ENCODE assay signal across 15 cellular contexts in the genomic region with DNA sequence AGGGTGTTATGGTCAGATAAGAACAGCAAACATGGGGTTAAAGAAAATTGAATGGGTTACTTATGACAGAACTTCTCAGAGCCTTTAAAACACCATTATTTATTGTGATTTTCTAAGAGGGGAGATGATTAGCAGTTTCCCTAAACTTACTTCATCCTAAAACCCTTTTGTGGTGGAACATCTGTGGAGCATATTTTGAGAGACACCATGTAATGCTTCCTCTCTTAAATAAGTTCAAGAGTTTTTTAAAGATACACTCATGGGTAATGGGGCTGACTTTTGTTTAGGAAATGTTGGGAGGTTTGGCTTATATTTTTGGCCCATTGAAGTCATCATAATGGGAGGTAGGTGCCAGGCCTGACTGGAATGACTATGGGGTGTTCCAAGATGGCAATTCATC. TPM values are rescaled to one million over a fixed set of nuclear protein-coding genes. Genes with fewer than 3 reads are reported as not detected.
A peak's percentile ranks its signal among the peaks of the same experiment; 100 is the strongest.
DNase-seq lines count a peak whose midpoint lies in the region; TF ChIP-seq lines count a peak whose summit lies in the region.
"Had no signal": no experiment of that assay in that cellular context is flagged by ENCODE, and none has a peak within 500 bp of the region (broad histone marks: within the 10 kb centered on the region; RNA-seq: fewer than 3 reads in every experiment).

No MANE protein-coding gene starts in this region.

- H3K4me3 ChIP-seq in BJ (ENCODE audit: low read depth, low read length) (no peak overlapping the region), GM23248 (no peak overlapping the region), mucosa of rectum (ENCODE audit: low read length in 2 of 2) (no peak overlapping the region), thyroid gland (replicated peaks in 1 of 3) (no peak overlapping the region)
- H3K4me3 ChIP-seq: heart left ventricle, left lung had no signal

- H3K36me3 ChIP-seq in BJ (ENCODE audit: control insufficient read depth, insufficient read depth, low read length) (no peaks in the 10 kb centered on the region), GM23248 (ENCODE audit: low read depth) (no peaks in the 10 kb centered on the region), mucosa of rectum (ENCODE audit: control insufficient read depth in 2 of 2, insufficient read depth in 2 of 2, low read length in 2 of 2) (no peaks in the 10 kb centered on the region), thyroid gland (no peaks in the 10 kb centered on the region)
- H3K36me3 ChIP-seq: brain microvascular endothelial cell, heart left ventricle, left lung had no signal

- H4K20me1 ChIP-seq in GM23248 (ENCODE audit: insufficient read depth) = no peaks in the 10 kb centered on the region

- no peaks in the 10 kb centered on the region for H3K9me2 ChIP-seq in GM23248 (ENCODE audit: insufficient read depth)

- H3K9me3 Mint-ChIP-seq in activated T-helper 2 cell treated with anti-CD3 and anti-CD28 coated beads, Interferon-gamma antibody, Interleukin-2, Interleukin-4, amounts not matched to agents 10 μg/mL and 5 μg/mL and 100 μg/mL, durations not matched to agents 14 hours and 24 hours and 36 hours = no peaks in the 10 kb centered on the region
- H3K9me3 Mint-ChIP-seq: stimulated activated naive B cell treated with anti-CD40 and anti-IgM and Interleukin-4, amounts not matched to agents 10 μg/mL and 1 μg/mL and 100 μg/mL, for 72 hours had no signal

- H3K9me3 ChIP-seq in GM23248 (ENCODE audit: low read depth) (no peaks in the 10 kb centered on the region), mucosa of rectum (ENCODE audit: control insufficient read depth in 2 of 2, low read length in 2 of 2) (no peaks in the 10 kb centered on the region), thyroid gland (no peaks in the 10 kb centered on the region)
- H3K9me3 ChIP-seq: heart left ventricle, left lung had no signal

- TF ChIP-seq POLR2A in thyroid gland (IDR thresholded peaks at IDR 0.05) = no peak

- DNase-seq in BJ (ENCODE audit: low read depth) = peak; percentile 52
- DNase-seq in GM23248 = peak; percentile 23
- DNase-seq in activated T-helper 2 cell treated with anti-CD3 and anti-CD28 coated beads, Interferon-gamma antibody, Interleukin-2, Interleukin-4, amounts not matched to agents 10 μg/mL and 5 μg/mL and 100 μg/mL, durations not matched to agents 14 hours and 24 hours and 36 hours (ENCODE audit: low spot score) = no peak
- DNase-seq in superior temporal gyrus (ENCODE audit: extremely low spot score) = no peak
- DNase-seq in SW480 (ENCODE audit: low spot score) = no peak
- no peak for DNase-seq in thyroid gland
- no peak for DNase-seq in substantia nigra (lab: John Stamatoyannopoulos, UW)
- DNase-seq: brain microvascular endothelial cell; heart left ventricle; left lung; NCI-H2171 treated with DMSO at 0.1 percent for 48 hours; OCI-M1; stimulated activated CD4-positive, alpha-beta T cell treated with anti-CD3 and anti-CD28 coated beads, Interleukin-2, amount 100 ng/mL, for 24 hours; stimulated activated naive B cell treated with anti-CD40 and anti-IgM and Interleukin-4, amounts not matched to agents 10 μg/mL and 1 μg/mL and 100 μg/mL, for 72 hours had no signal

- no peak overlapping the region for H3K27ac ChIP-seq in GM23248
- peak overlapping the region; percentile 97 to 98 for H3K27ac ChIP-seq in mucosa of rectum (ENCODE audit: low read depth in 2 of 2, low read length in 2 of 2)
- H3K27ac ChIP-seq in thyroid gland = peak overlapping the region in 1 of 3 donors; percentile 92
- H3K27ac ChIP-seq in substantia nigra (ENCODE audit: low read depth, low read length, poor library complexity, severe bottlenecking) = no peak overlapping the region
- H3K27ac ChIP-seq: brain microvascular endothelial cell had no signal

- in situ Hi-C loops in GM23248 (cut with MboI) = no loop called here

- POLR2A ChIA-PET in BJ (lab: Charles Lee) = no interaction called here

- TF ChIP-seq CTCF in BJ (IDR thresholded peaks at IDR 0.05; ENCODE audit: insufficient read depth, low read depth, low read length) = no peak
- no peak for TF ChIP-seq CTCF in thyroid gland (IDR thresholded peaks at IDR 0.05)

- H3K4me2 ChIP-seq in GM23248 (ENCODE audit: unreplicated experiment) = no peak overlapping the region

- no peak overlapping the region for H3K9ac ChIP-seq in GM23248
- no peak overlapping the region for H3K9ac ChIP-seq in mucosa of rectum (ENCODE audit: low read depth in 1 of 2, low read length in 2 of 2)

- H3K4me3 Mint-ChIP-seq in activated T-helper 2 cell treated with anti-CD3 and anti-CD28 coated beads, Interferon-gamma antibody, Interleukin-2, Interleukin-4, amounts not matched to agents 10 μg/mL and 5 μg/mL and 100 μg/mL, durations not matched to agents 14 hours and 24 hours and 36 hours (ENCODE audit: low read depth) = no peak overlapping the region
- H3K4me3 Mint-ChIP-seq: stimulated activated naive B cell treated with anti-CD40 and anti-IgM and Interleukin-4, amounts not matched to agents 10 μg/mL and 1 μg/mL and 100 μg/mL, for 72 hours had no signal

- H3K27me3 ChIP-seq in BJ (ENCODE audit: control insufficient read depth, insufficient read depth, low read length) (no peaks in the 10 kb centered on the region), GM23248 (replicated peaks; ENCODE audit: insufficient read depth) (no peaks in the 10 kb centered on the region), mucosa of rectum (ENCODE audit: control insufficient read depth in 2 of 2, insufficient read depth in 2 of 2, low read length in 2 of 2) (no peaks in the 10 kb centered on the region), thyroid gland (no peaks in the 10 kb centered on the region)
- H3K27me3 ChIP-seq: brain microvascular endothelial cell, heart left ventricle, left lung had no signal

- intact Hi-C loops in activated T-helper 2 cell treated with anti-CD3 and anti-CD28 coated beads, Interferon-gamma antibody, Interleukin-2, Interleukin-4, amounts not matched to agents 10 μg/mL and 5 μg/mL and 100 μg/mL, durations not matched to agents 14 hours and 24 hours and 36 hours (cut with micrococcal nuclease) = loop anchor here (10.0 kb wide), 1 partner anchor 449 kb away; no protein-coding TSS in a partner anchor
- intact Hi-C loops in thyroid gland (cut with DNase I) = no loop called here

- CTCF ChIA-PET in BJ (lab: Yijun Ruan, JAX) = no interaction called here

- H3F3A ChIP-seq in GM23248 (ENCODE audit: insufficient read depth) = peaks cover 24% of the 10 kb centered on the region; the same call in 1 of the 2 replicates

- peaks cover 42% of the 10 kb centered on the region for H3K4me1 ChIP-seq in GM23248 (ENCODE audit: insufficient read depth)
- peaks cover 80% of the 10 kb centered on the region in 2 donors for H3K4me1 ChIP-seq in mucosa of rectum (ENCODE audit: control insufficient read depth in 2 of 2, insufficient read depth in 2 of 2, low read length in 2 of 2)
- peaks cover 56 to 66% of the 10 kb centered on the region in 2 donors for H3K4me1 ChIP-seq in thyroid gland

- peaks cover 72% of the 10 kb centered on the region for H3K4me1 Mint-ChIP-seq in activated T-helper 2 cell treated with anti-CD3 and anti-CD28 coated beads, Interferon-gamma antibody, Interleukin-2, Interleukin-4, amounts not matched to agents 10 μg/mL and 5 μg/mL and 100 μg/mL, durations not matched to agents 14 hours and 24 hours and 36 hours (ENCODE audit: low read depth)

- H3K79me2 ChIP-seq in GM23248 (ENCODE audit: insufficient read depth) = no peaks in the 10 kb centered on the region

- peak overlapping the region; percentile 13 for H3K27ac Mint-ChIP-seq in activated T-helper 2 cell treated with anti-CD3 and anti-CD28 coated beads, Interferon-gamma antibody, Interleukin-2, Interleukin-4, amounts not matched to agents 10 μg/mL and 5 μg/mL and 100 μg/mL, durations not matched to agents 14 hours and 24 hours and 36 hours

- no peak overlapping the region for H2AFZ ChIP-seq in GM23248

- no peaks in the 10 kb centered on the region for H3K27me3 Mint-ChIP-seq in activated T-helper 2 cell treated with anti-CD3 and anti-CD28 coated beads, Interferon-gamma antibody, Interleukin-2, Interleukin-4, amounts not matched to agents 10 μg/mL and 5 μg/mL and 100 μg/mL, durations not matched to agents 14 hours and 24 hours and 36 hours (ENCODE audit: low read depth)
- H3K27me3 Mint-ChIP-seq: stimulated activated naive B cell treated with anti-CD40 and anti-IgM and Interleukin-4, amounts not matched to agents 10 μg/mL and 1 μg/mL and 100 μg/mL, for 72 hours had no signal

- peaks cover 11% of the 10 kb centered on the region for H3K36me3 Mint-ChIP-seq in activated T-helper 2 cell treated with anti-CD3 and anti-CD28 coated beads, Interferon-gamma antibody, Interleukin-2, Interleukin-4, amounts not matched to agents 10 μg/mL and 5 μg/mL and 100 μg/mL, durations not matched to agents 14 hours and 24 hours and 36 hours (ENCODE audit: low read depth)
- H3K36me3 Mint-ChIP-seq: stimulated activated naive B cell treated with anti-CD40 and anti-IgM and Interleukin-4, amounts not matched to agents 10 μg/mL and 1 μg/mL and 100 μg/mL, for 72 hours had no signal

RNA-seq across cellular contexts. Expression of gene PDCD4, which starts 8.4 kb away (rescaled TPM):
- 22.0 and 41.9 TPM in 2 replicates for polyA plus RNA-seq in BJ (2011; rRNA removed)
- polyA minus RNA-seq in BJ (2011; rRNA and poly(A)+ RNA removed) = 11.7 and 23.1 TPM in 2 replicates
- 49.9 and 52.7 TPM in 2 replicates for total RNA-seq in GM23248 (2014; rRNA removed; shearing (Covaris generic))
- polyA plus RNA-seq in GM23248 (2016; fragmentation: Nextera tagmentation; extraction: Ambion mirVana) = 166 and 175 TPM in 2 replicates
- 60.4 and 67.7 TPM in 2 replicates for total RNA-seq in activated T-helper 2 cell treated with anti-CD3 and anti-CD28 coated beads, Interferon-gamma antibody, Interleukin-2, Interleukin-4, amounts not matched to agents 10 μg/mL and 5 μg/mL and 100 μg/mL, durations not matched to agents 14 hours and 24 hours and 36 hours
- total RNA-seq in thyroid gland = 100 to 1,000 TPM; 188 to 340 (median 256) TPM

RNA-seq across cellular contexts. Expression of gene BBIP1, which starts 55.6 kb away (rescaled TPM):
- polyA plus RNA-seq in BJ (2011; rRNA removed) = 11.0 and 29.8 TPM in 2 replicates
- 4.9 and 6.4 TPM in 2 replicates for polyA minus RNA-seq in BJ (2011; rRNA and poly(A)+ RNA removed)
- total RNA-seq in GM23248 (2014; rRNA removed; shearing (Covaris generic)) = 17.3 and 29.8 TPM in 2 replicates
- polyA plus RNA-seq in GM23248 (2016; fragmentation: Nextera tagmentation; extraction: Ambion mirVana) = 43.7 and 44.4 TPM in 2 replicates
- total RNA-seq in activated T-helper 2 cell treated with anti-CD3 and anti-CD28 coated beads, Interferon-gamma antibody, Interleukin-2, Interleukin-4, amounts not matched to agents 10 μg/mL and 5 μg/mL and 100 μg/mL, durations not matched to agents 14 hours and 24 hours and 36 hours = 31.5 and 32.7 TPM in 2 replicates
- total RNA-seq in thyroid gland = 10 to 100 TPM; 27.3 to 48.4 (median 34.1) TPM

RNA-seq across cellular contexts. Expression of gene SHOC2, which starts 56.0 kb away (rescaled TPM):
- 14.7 and 33.5 TPM in 2 replicates for polyA plus RNA-seq in BJ (2011; rRNA removed)
- polyA minus RNA-seq in BJ (2011; rRNA and poly(A)+ RNA removed) = 31.4 and 34.5 TPM in 2 replicates
- total RNA-seq in GM23248 (2014; rRNA removed; shearing (Covaris generic)) = 64.6 and 65.3 TPM in 2 replicates
- polyA plus RNA-seq in GM23248 (2016; fragmentation: Nextera tagmentation; extraction: Ambion mirVana) = 67.7 and 68.0 TPM in 2 replicates
- 36.4 and 44.3 TPM in 2 replicates for total RNA-seq in activated T-helper 2 cell treated with anti-CD3 and anti-CD28 coated beads, Interferon-gamma antibody, Interleukin-2, Interleukin-4, amounts not matched to agents 10 μg/mL and 5 μg/mL and 100 μg/mL, durations not matched to agents 14 hours and 24 hours and 36 hours
- total RNA-seq in thyroid gland = 10 to 100 TPM; 62.2 to 96.2 (median 71.1) TPM

Comparison
In these comparisons a context has a peak if more than half of its experiments do, and no peak if none do; other contexts are left out.
1. DNase-seq: peak in BJ (single experiment) and GM23248 (single experiment); none in activated T-helper 2 cell treated with anti-CD3 and anti-CD28 coated beads, Interferon-gamma antibody, Interleukin-2, Interleukin-4, amounts not matched to agents 10 μg/mL and 5 μg/mL and 100 μg/mL, durations not matched to agents 14 hours and 24 hours and 36 hours (single experiment), superior temporal gyrus (single experiment), SW480 (single experiment), thyroid gland (0 of 2) and substantia nigra (0 of 49).
2. H3K27ac ChIP-seq: peak in mucosa of rectum (2 of 2); none in GM23248 (single experiment) and substantia nigra (single experiment).